In genomic region chr1:153400244-153400643, GRCh38 we compare ENCODE assay signal across 18 cellular contexts. TPM values are rescaled to one million over a fixed set of nuclear protein-coding genes. Genes with fewer than 3 reads are reported as not detected.
DNase-seq lines count a peak whose midpoint lies in the region; ATAC-seq and TF ChIP-seq lines count a peak whose summit lies in the region.
"Had no signal": no experiment of that assay in that cellular context is flagged by ENCODE, and none has a peak within 500 bp of the region (broad histone marks: within the 10 kb centered on the region; RNA-seq: fewer than 3 reads in every experiment).

No MANE protein-coding gene starts in this region.

- H3K9me3 Mint-ChIP-seq in GM23338, result peaks cover 7% of the 10 kb centered on the region
- H3K9me3 Mint-ChIP-seq in activated T-helper 1 cell treated with anti-CD3 and anti-CD28 coated beads, Interleukin-12 subunit alpha, Interleukin-12 subunit beta, Interleukin-2, Interleukin-4 antibody, amounts not matched to agents 30 ng/mL and 10 ng/mL and 1 ng/mL, durations not matched to agents 14 hours and 24 hours and 36 hours, result peaks cover 3% of the 10 kb centered on the region
- H3K9me3 Mint-ChIP-seq: activated B cell treated with CpG ODN at 0.5 μM for 24 hours; activated T-cell treated with anti-CD3 and anti-CD28 coated beads, Interleukin-2, amount 50 U/mL, for 4 hours had no signal

- no peaks in the 10 kb centered on the region for H3K79me1 ChIP-seq in trophoblast cell (ENCODE audit: low read length)

- H3K36me3 Mint-ChIP-seq in GM23338 (ENCODE audit: low read depth), result peaks cover 2% of the 10 kb centered on the region; the same call in 2 of the 3 replicates
- no peaks in the 10 kb centered on the region for H3K36me3 Mint-ChIP-seq in activated T-helper 1 cell treated with anti-CD3 and anti-CD28 coated beads, Interleukin-12 subunit alpha, Interleukin-12 subunit beta, Interleukin-2, Interleukin-4 antibody, amounts not matched to agents 30 ng/mL and 10 ng/mL and 1 ng/mL, durations not matched to agents 14 hours and 24 hours and 36 hours (ENCODE audit: low read depth)
- H3K36me3 Mint-ChIP-seq: CD4-positive, CD25-positive, alpha-beta regulatory T cell had no signal

- H3K27ac Mint-ChIP-seq in GM23338, result no peak overlapping the region
- H3K27ac Mint-ChIP-seq in activated T-helper 1 cell treated with anti-CD3 and anti-CD28 coated beads, Interleukin-12 subunit alpha, Interleukin-12 subunit beta, Interleukin-2, Interleukin-4 antibody, amounts not matched to agents 30 ng/mL and 10 ng/mL and 1 ng/mL, durations not matched to agents 14 hours and 24 hours and 36 hours, result no peak overlapping the region
- H3K27ac Mint-ChIP-seq: activated B cell treated with CpG ODN at 0.5 μM for 24 hours; CD4-positive, CD25-positive, alpha-beta regulatory T cell had no signal

- H2BK12ac ChIP-seq in trophoblast cell (ENCODE audit: low read length), result no peak overlapping the region

- H3K79me2 ChIP-seq in GM23338 (replicated peaks; ENCODE audit: insufficient read depth) (no peaks in the 10 kb centered on the region), trophoblast cell (ENCODE audit: control insufficient read depth, insufficient read depth, low read length, poor library complexity) (no peaks in the 10 kb centered on the region)

- H3K4ac ChIP-seq in trophoblast cell (ENCODE audit: low read depth, low read length), result no peak overlapping the region

- H3K4me1 ChIP-seq in GM23338 (ENCODE audit: insufficient read depth) (no peaks in the 10 kb centered on the region), trophoblast cell (ENCODE audit: control insufficient read depth in 1 of 2, insufficient read depth in 2 of 2, low read length in 2 of 2) (no peaks in the 10 kb centered on the region)
- H3K4me1 ChIP-seq: SJCRH30 had no signal

- WGBS in trophoblast cell (ENCODE audit: extremely low coverage, insufficient coverage, insufficient read length), result no CpG with 5 or more reads among the region's 5 CpGs

- no peak overlapping the region for H4K91ac ChIP-seq in trophoblast cell (ENCODE audit: low read depth, low read length)

- H3K36me3 ChIP-seq in GM23338 (ENCODE audit: insufficient read depth) (no peaks in the 10 kb centered on the region), trophoblast cell (ENCODE audit: control insufficient read depth in 1 of 2, insufficient read depth in 2 of 2, low read length in 2 of 2) (no peaks in the 10 kb centered on the region)
- H3K36me3 ChIP-seq: SJCRH30 had no signal

- H3K9me2 ChIP-seq in GM23338 (ENCODE audit: insufficient read depth), result 0 out of 2 replicates have a peak, but pooled peaks cover 3% of the 10 kb centered on the region

- no peak overlapping the region for H3K9ac ChIP-seq in trophoblast cell (ENCODE audit: low read length)

- no peak overlapping the region for H2AFZ ChIP-seq in GM23338
- H2AFZ ChIP-seq in trophoblast cell (ENCODE audit: insufficient read depth, low read length, poor library complexity), result no peak overlapping the region

- intact Hi-C loops in activated T-helper 1 cell treated with anti-CD3 and anti-CD28 coated beads, Interleukin-12 subunit alpha, Interleukin-12 subunit beta, Interleukin-2, Interleukin-4 antibody, amounts not matched to agents 30 ng/mL and 10 ng/mL and 1 ng/mL, durations not matched to agents 14 hours and 24 hours and 36 hours (cut with micrococcal nuclease), result no loop called here

- no peak overlapping the region for H3K14ac ChIP-seq in trophoblast cell (ENCODE audit: low read length)

- no peaks in the 10 kb centered on the region for H4K20me1 ChIP-seq in GM23338 (replicated peaks; ENCODE audit: insufficient read depth)

- H3K23ac ChIP-seq in trophoblast cell (ENCODE audit: low read length), result no peak overlapping the region

- no peaks in the 10 kb centered on the region for H3K9me3 ChIP-seq in trophoblast cell (ENCODE audit: insufficient read depth, low read depth, low read length)
- H3K9me3 ChIP-seq: SJCRH30 had no signal

- DNase-seq in AG09319 (ENCODE audit: extremely low read depth, low read depth), result no peak
- peak; percentile 53 for DNase-seq in GM23338 (ENCODE audit: low spot score)
- DNase-seq in NCI-H345 (lab: John Stamatoyannopoulos, UW), result peak; percentile 65
- no peak for DNase-seq in epithelial cell of proximal tubule (ENCODE audit: low read depth)
- DNase-seq in trophoblast cell, result no peak
- DNase-seq in activated T-helper 1 cell treated with anti-CD3 and anti-CD28 coated beads, Interleukin-12 subunit alpha, Interleukin-12 subunit beta, Interleukin-2, Interleukin-4 antibody, amounts not matched to agents 30 ng/mL and 10 ng/mL and 1 ng/mL, durations not matched to agents 14 hours and 24 hours and 36 hours (ENCODE audit: low spot score), result no peak
- no peak for DNase-seq in Kasumi-1 (lab: John Stamatoyannopoulos, UW)
- DNase-seq: activated B cell treated with CpG ODN at 0.5 μM for 24 hours; activated T-cell treated with anti-CD3 and anti-CD28 coated beads, Interleukin-2, amount 50 U/mL, for 4 hours; CD4-positive, CD25-positive, alpha-beta regulatory T cell; hippocampal formation; NCI-H446; stimulated activated CD4-positive, alpha-beta T cell treated with anti-CD3 and anti-CD28 coated beads, Interleukin-2, amount 100 ng/mL, for 48 hours; stimulated activated naive CD8-positive, alpha-beta T cell treated with anti-CD3 and anti-CD28 coated beads, Interleukin-15, Interleukin-2, amounts not matched to agents 100 U/mL and 50 U/mL, for 24 hours had no signal

- TF ChIP-seq CTCF in AG09319 (IDR thresholded peaks at IDR 0.05; ENCODE audit: low read depth, low read length) (peak; percentile 15; the same call in 1 of the 2 replicates), GM23338 (conservative IDR thresholded peaks at IDR 0.05; ENCODE audit: low read depth in 2 of 2) (peak; percentile 45 to 72), epithelial cell of proximal tubule (conservative IDR thresholded peaks at IDR 0.05; ENCODE audit: low read depth, low read length) (peak; percentile 18)

- peaks cover 19% of the 10 kb centered on the region for H3K27me3 Mint-ChIP-seq in GM23338 (ENCODE audit: insufficient read depth, low read depth, poor library complexity)
- peaks cover 14% of the 10 kb centered on the region for H3K27me3 Mint-ChIP-seq in activated T-helper 1 cell treated with anti-CD3 and anti-CD28 coated beads, Interleukin-12 subunit alpha, Interleukin-12 subunit beta, Interleukin-2, Interleukin-4 antibody, amounts not matched to agents 30 ng/mL and 10 ng/mL and 1 ng/mL, durations not matched to agents 14 hours and 24 hours and 36 hours (ENCODE audit: insufficient read depth)

- H2BK5ac ChIP-seq in trophoblast cell (ENCODE audit: low read depth, low read length, poor library complexity), result no peak overlapping the region

- H3K4me3 ChIP-seq in GM23338 (no peak overlapping the region), epithelial cell of proximal tubule (ENCODE audit: low read depth, low read length) (no peak overlapping the region), trophoblast cell (ENCODE audit: low read depth, low read length) (no peak overlapping the region)
- H3K4me3 ChIP-seq: SJCRH30 had no signal

- H3K4me2 ChIP-seq in GM23338, result no peak overlapping the region
- no peak overlapping the region for H3K4me2 ChIP-seq in trophoblast cell (ENCODE audit: low read length)

- H3K27me3 ChIP-seq in GM23338 (ENCODE audit: insufficient read depth), result peaks cover 9% of the 10 kb centered on the region; the same call in 1 of the 2 replicates
- H3K27me3 ChIP-seq in trophoblast cell (ENCODE audit: insufficient read depth, low read length), result no peaks in the 10 kb centered on the region

- no peak overlapping the region for H3K4me3 Mint-ChIP-seq in GM23338
- H3K4me3 Mint-ChIP-seq in activated T-helper 1 cell treated with anti-CD3 and anti-CD28 coated beads, Interleukin-12 subunit alpha, Interleukin-12 subunit beta, Interleukin-2, Interleukin-4 antibody, amounts not matched to agents 30 ng/mL and 10 ng/mL and 1 ng/mL, durations not matched to agents 14 hours and 24 hours and 36 hours, result no peak overlapping the region
- H3K4me3 Mint-ChIP-seq: activated B cell treated with CpG ODN at 0.5 μM for 24 hours; activated T-cell treated with anti-CD3 and anti-CD28 coated beads, Interleukin-2, amount 50 U/mL, for 4 hours; CD4-positive, CD25-positive, alpha-beta regulatory T cell had no signal

- H3K4me1 Mint-ChIP-seq in GM23338, result peaks cover 13% of the 10 kb centered on the region; the same call in 2 of the 3 replicates
- no peaks in the 10 kb centered on the region for H3K4me1 Mint-ChIP-seq in activated T-helper 1 cell treated with anti-CD3 and anti-CD28 coated beads, Interleukin-12 subunit alpha, Interleukin-12 subunit beta, Interleukin-2, Interleukin-4 antibody, amounts not matched to agents 30 ng/mL and 10 ng/mL and 1 ng/mL, durations not matched to agents 14 hours and 24 hours and 36 hours (ENCODE audit: low read depth)
- H3K4me1 Mint-ChIP-seq: activated B cell treated with CpG ODN at 0.5 μM for 24 hours had no signal

- no peaks in the 10 kb centered on the region for H3F3A ChIP-seq in GM23338 (replicated peaks; ENCODE audit: low read depth)

- H4K8ac ChIP-seq in trophoblast cell (ENCODE audit: low read depth, low read length), result no peak overlapping the region

- H2AK5ac ChIP-seq in trophoblast cell (ENCODE audit: low read length), result no peak overlapping the region

- no peak overlapping the region for H3K27ac ChIP-seq in GM23338 (ENCODE audit: low read depth)
- no peak overlapping the region for H3K27ac ChIP-seq in trophoblast cell (ENCODE audit: low read depth, low read length)
- H3K27ac ChIP-seq: SJCRH30 had no signal

- no peak overlapping the region for H2BK120ac ChIP-seq in trophoblast cell (ENCODE audit: insufficient read depth, low read length, poor library complexity)

- ATAC-seq in GM23338 (peak; percentile 71), GM18511 (IDR thresholded peaks at IDR 0.05; ENCODE audit: unreplicated experiment) (no peak)
- ATAC-seq: activated T-cell treated with anti-CD3 and anti-CD28 coated beads, Interleukin-2, amount 50 U/mL, for 4 hours; stimulated activated naive CD8-positive, alpha-beta T cell treated with anti-CD3 and anti-CD28 coated beads, Interleukin-15, Interleukin-2, amounts not matched to agents 100 U/mL and 50 U/mL, for 24 hours had no signal

- no peak overlapping the region for H4K12ac ChIP-seq in trophoblast cell (ENCODE audit: low read depth, low read length)

- H3K18ac ChIP-seq in trophoblast cell (ENCODE audit: low read length), result no peak overlapping the region

RNA-seq across cellular contexts. Expression of gene S100A8, which starts 9.4 kb away (rescaled TPM):
- total RNA-seq in GM23338 (2014; rRNA removed; shearing (Covaris generic)), result not detected in 2 replicates
- polyA plus RNA-seq in GM23338 (2016; fragmentation: Nextera tagmentation; extraction: Ambion mirVana), result not detected in 2 replicates
- not detected in 2 replicates for total RNA-seq in epithelial cell of proximal tubule
- not detected in 2 replicates for polyA plus RNA-seq in trophoblast cell (2013)
- total RNA-seq in activated T-helper 1 cell treated with anti-CD3 and anti-CD28 coated beads, Interleukin-12 subunit alpha, Interleukin-12 subunit beta, Interleukin-2, Interleukin-4 antibody, amounts not matched to agents 30 ng/mL and 10 ng/mL and 1 ng/mL, durations not matched to agents 14 hours and 24 hours and 36 hours, result not detected in 2 replicates
- total RNA-seq: activated B cell treated with CpG ODN at 0.5 μM for 24 hours; activated T-cell treated with anti-CD3 and anti-CD28 coated beads, Interleukin-2, amount 50 U/mL, for 4 hours; CD4-positive, CD25-positive, alpha-beta regulatory T cell; H4; SJCRH30 had no signal

RNA-seq across cellular contexts. Expression of gene S100A7A, which starts 16.1 kb away (rescaled TPM):
- total RNA-seq in GM23338 (2014; rRNA removed; shearing (Covaris generic)), result not detected in 2 replicates
- polyA plus RNA-seq in GM23338 (2016; fragmentation: Nextera tagmentation; extraction: Ambion mirVana), result not detected in 2 replicates
- total RNA-seq in epithelial cell of proximal tubule, result not detected in 2 replicates
- not detected in 2 replicates for polyA plus RNA-seq in trophoblast cell (2013)
- not detected in 2 replicates for total RNA-seq in activated T-helper 1 cell treated with anti-CD3 and anti-CD28 coated beads, Interleukin-12 subunit alpha, Interleukin-12 subunit beta, Interleukin-2, Interleukin-4 antibody, amounts not matched to agents 30 ng/mL and 10 ng/mL and 1 ng/mL, durations not matched to agents 14 hours and 24 hours and 36 hours
- total RNA-seq: activated B cell treated with CpG ODN at 0.5 μM for 24 hours; activated T-cell treated with anti-CD3 and anti-CD28 coated beads, Interleukin-2, amount 50 U/mL, for 4 hours; CD4-positive, CD25-positive, alpha-beta regulatory T cell; H4; mesenteric fat pad; SJCRH30 had no signal
- polyA plus RNA-seq: CD4-positive, CD25-positive, alpha-beta regulatory T cell had no signal

RNA-seq across cellular contexts. Expression of gene S100A12, which starts 24.8 kb away (rescaled TPM):
- not detected in 2 replicates for total RNA-seq in GM23338 (2014; rRNA removed; shearing (Covaris generic))
- not detected in 2 replicates for polyA plus RNA-seq in GM23338 (2016; fragmentation: Nextera tagmentation; extraction: Ambion mirVana)
- not detected in 2 replicates for total RNA-seq in epithelial cell of proximal tubule
- polyA plus RNA-seq in trophoblast cell (2013), result not detected in 2 replicates
- total RNA-seq in activated T-helper 1 cell treated with anti-CD3 and anti-CD28 coated beads, Interleukin-12 subunit alpha, Interleukin-12 subunit beta, Interleukin-2, Interleukin-4 antibody, amounts not matched to agents 30 ng/mL and 10 ng/mL and 1 ng/mL, durations not matched to agents 14 hours and 24 hours and 36 hours, result not detected in 2 replicates
- total RNA-seq: activated B cell treated with CpG ODN at 0.5 μM for 24 hours; activated T-cell treated with anti-CD3 and anti-CD28 coated beads, Interleukin-2, amount 50 U/mL, for 4 hours; CD4-positive, CD25-positive, alpha-beta regulatory T cell; H4; SJCRH30 had no signal

RNA-seq across cellular contexts. Expression of gene S100A9, which starts 42.6 kb away (rescaled TPM):
- not detected in 2 replicates for total RNA-seq in GM23338 (2014; rRNA removed; shearing (Covaris generic))
- polyA plus RNA-seq in GM23338 (2016; fragmentation: Nextera tagmentation; extraction: Ambion mirVana), result not detected in 2 replicates
- total RNA-seq in epithelial cell of proximal tubule, result 18.9 and 88.6 TPM in 2 replicates
- 1.0 and 1.1 TPM in 2 replicates for polyA plus RNA-seq in trophoblast cell (2013)
- total RNA-seq in activated T-helper 1 cell treated with anti-CD3 and anti-CD28 coated beads, Interleukin-12 subunit alpha, Interleukin-12 subunit beta, Interleukin-2, Interleukin-4 antibody, amounts not matched to agents 30 ng/mL and 10 ng/mL and 1 ng/mL, durations not matched to agents 14 hours and 24 hours and 36 hours, result not detected in 2 replicates
- total RNA-seq: CD4-positive, CD25-positive, alpha-beta regulatory T cell; H4; SJCRH30 had no signal

RNA-seq across cellular contexts. Expression of gene PGLYRP4, which starts 51.6 kb away (rescaled TPM):
- total RNA-seq in GM23338 (2014; rRNA removed; shearing (Covaris generic)), result not detected in 2 replicates
- not detected in 2 replicates for polyA plus RNA-seq in GM23338 (2016; fragmentation: Nextera tagmentation; extraction: Ambion mirVana)
- not detected in 2 replicates for total RNA-seq in epithelial cell of proximal tubule
- polyA plus RNA-seq in trophoblast cell (2013), result 3.6 and 3.8 TPM in 2 replicates
- total RNA-seq in activated T-helper 1 cell treated with anti-CD3 and anti-CD28 coated beads, Interleukin-12 subunit alpha, Interleukin-12 subunit beta, Interleukin-2, Interleukin-4 antibody, amounts not matched to agents 30 ng/mL and 10 ng/mL and 1 ng/mL, durations not matched to agents 14 hours and 24 hours and 36 hours, result not detected in 2 replicates
- total RNA-seq: activated B cell treated with CpG ODN at 0.5 μM for 24 hours; activated T-cell treated with anti-CD3 and anti-CD28 coated beads, Interleukin-2, amount 50 U/mL, for 4 hours; H4; mesenteric fat pad; SJCRH30 had no signal

Comparison
In these comparisons a context has a peak if more than half of its experiments do, and no peak if none do; other contexts are left out.
1. DNase-seq: peak in GM23338 (single experiment) and NCI-H345 (single experiment); none in AG09319 (single experiment), epithelial cell of proximal tubule (single experiment), trophoblast cell (0 of 2), activated T-helper 1 cell treated with anti-CD3 and anti-CD28 coated beads, Interleukin-12 subunit alpha, Interleukin-12 subunit beta, Interleukin-2, Interleukin-4 antibody, amounts not matched to agents 30 ng/mL and 10 ng/mL and 1 ng/mL, durations not matched to agents 14 hours and 24 hours and 36 hours (single experiment) and Kasumi-1 (0 of 2).
2. Peak in every context shown above with its lines, with median percentiles within 50 percentile points of each other: CTCF ChIP-seq.